In genomic region chr20:36471885-36472642, GRCh38 we compare ENCODE assay signal across 9 cellular contexts.
DNase-seq lines count a peak whose midpoint lies in the region; ATAC-seq and TF ChIP-seq lines count a peak whose summit lies in the region.
"Had no signal": no experiment of that assay in that cellular context is flagged by ENCODE, and none has a peak within 500 bp of the region (broad histone marks: within the 10 kb centered on the region; RNA-seq: fewer than 3 reads in every experiment).

No MANE protein-coding gene starts in this region.

- POLR2A ChIA-PET in naive thymus-derived CD8-positive, alpha-beta T cell (lab: Charles Lee), result interaction anchor here (0.6 kb wide), 1 partner anchor 199 kb away, joined by 3 read pairs; no protein-coding TSS in a partner anchor
- POLR2A ChIA-PET in GM10248 (lab: Yijun Ruan, JAX), result interaction anchor here (0.6 to 0.8 kb wide), 3 partner anchors 12 to 734 kb away, joined by 3 to 6 read pairs (median 4); no protein-coding TSS in a partner anchor

- in situ Hi-C loops in brain microvascular endothelial cell (cut with HindIII; ENCODE audit: low pct_ligation_motif_present, low sequenced_read_pairs), result no loop called here

- CTCF ChIA-PET in GM10248 (lab: Yijun Ruan, JAX), result interaction anchor here (1.1 to 1.6 kb wide), 4 partner anchors 9 to 22 kb away, joined by 3 to 4 read pairs (median 4); no protein-coding TSS in a partner anchor

- H3K4me1 Mint-ChIP-seq in naive thymus-derived CD8-positive, alpha-beta T cell, result peaks cover 22 to 72% (median 66%) of the 10 kb centered on the region in 4 donors

- no peak for ATAC-seq in naive thymus-derived CD8-positive, alpha-beta T cell
- ATAC-seq in GM18868 (IDR thresholded peaks at IDR 0.05; ENCODE audit: unreplicated experiment), result no peak

- H3K4me3 ChIP-seq in HUES64 (ENCODE audit: low read length) (no peak overlapping the region), brain microvascular endothelial cell (ENCODE audit: low read depth, low read length) (no peak overlapping the region)

- H3K27me3 ChIP-seq in HUES64 (ENCODE audit: insufficient read depth, low read length) (no peaks in the 10 kb centered on the region), brain microvascular endothelial cell (replicated peaks) (no peaks in the 10 kb centered on the region)

- H3K27me3 Mint-ChIP-seq in naive thymus-derived CD8-positive, alpha-beta T cell, result no peaks in the 10 kb centered on the region

- peaks cover 19% of the 10 kb centered on the region for H3K4me1 ChIP-seq in HUES64 (ENCODE audit: insufficient read depth, low read length)

- no peaks in the 10 kb centered on the region for H3K9me3 ChIP-seq in HUES64 (ENCODE audit: insufficient read depth, low read depth, low read length)

- no peak overlapping the region for H3K9ac ChIP-seq in HUES64 (ENCODE audit: low read depth, low read length)

- no peaks in the 10 kb centered on the region for H3K9me3 Mint-ChIP-seq in naive thymus-derived CD8-positive, alpha-beta T cell

- DNase-seq in brain microvascular endothelial cell, result no peak
- no peak for DNase-seq in naive thymus-derived CD8-positive, alpha-beta T cell
- no peak for DNase-seq in AML-193 (lab: John Stamatoyannopoulos, UW)
- DNase-seq in GM10248 (ENCODE audit: extremely low spot score), result no peak
- no peak for DNase-seq in cerebellum (ENCODE audit: low spot score)
- DNase-seq: DMS79 had no signal

- peak overlapping the region; percentile 43 to 80 (median 70) for H3K4me3 Mint-ChIP-seq in naive thymus-derived CD8-positive, alpha-beta T cell

- H3K27ac ChIP-seq in 22Rv1, result peak overlapping the region; percentile 70
- peak overlapping the region; percentile 34 for H3K27ac ChIP-seq in HUES64 (ENCODE audit: low read depth, low read length)
- peak overlapping the region; percentile 68 for H3K27ac ChIP-seq in brain microvascular endothelial cell

- H3K36me3 Mint-ChIP-seq in naive thymus-derived CD8-positive, alpha-beta T cell, result peaks cover 0 to 7% (median 0%) of the 10 kb centered on the region in 3 donors

- WGBS in HUES64, result 92% methylated on average over 9 of the region's 9 CpGs

- peaks cover 8% of the 10 kb centered on the region for H3K36me3 ChIP-seq in HUES64 (ENCODE audit: insufficient read depth, low read length)
- H3K36me3 ChIP-seq in brain microvascular endothelial cell (replicated peaks), result peaks cover 15% of the 10 kb centered on the region

- H3K27ac Mint-ChIP-seq in naive thymus-derived CD8-positive, alpha-beta T cell, result peak overlapping the region; percentile 79 to 92 (median 88)

- TF ChIP-seq CTCF in 22Rv1 (IDR thresholded peaks at IDR 0.05) (no peak), brain microvascular endothelial cell (IDR thresholded peaks at IDR 0.05; ENCODE audit: low read depth, low read length, missing control alignments) (no peak), GM10248 (IDR thresholded peaks at IDR 0.05; ENCODE audit: control extremely low read depth, extremely low read depth, low read depth, missing control alignments) (no peak)
